19 cellular contexts compared by ENCODE assay signal in genomic region chr3:49775538-49775937, GRCh38. TPM values are rescaled to one million over a fixed set of nuclear protein-coding genes. Genes with fewer than 3 reads are reported as not detected.
A peak's percentile ranks its signal among the peaks of the same experiment; 100 is the strongest.
DNase-seq lines count a peak whose midpoint lies in the region; ATAC-seq and TF ChIP-seq lines count a peak whose summit lies in the region.
"Had no signal": no experiment of that assay in that cellular context is flagged by ENCODE, and none has a peak within 500 bp of the region (broad histone marks: within the 10 kb centered on the region; RNA-seq: fewer than 3 reads in every experiment).

No MANE protein-coding gene starts in this region.

- H3K4me1 Mint-ChIP-seq in type B pancreatic cell (ENCODE audit: unreplicated experiment) = peaks cover 7% of the 10 kb centered on the region

- no peak overlapping the region for H3K27ac Mint-ChIP-seq in type B pancreatic cell
- H3K27ac Mint-ChIP-seq: activated CD8-positive, alpha-beta T cell treated with anti-CD3 and anti-CD28 coated beads, Interleukin-2, amount 10 ng/mL, durations not matched to agents 7 days and 5 days; activated naive CD4-positive, alpha-beta T cell treated with anti-CD3 and anti-CD28 coated beads, Interleukin-2, amount 50 U/mL, for 24 hours; activated T-cell treated with anti-CD3 and anti-CD28 coated beads, Interleukin-2, amount 50 U/mL, for 72 hours had no signal

- peak in 9 of 14 donors; percentile 11 to 43 (median 22) for DNase-seq in C1 segment of cervical spinal cord (lab: John Stamatoyannopoulos, UW)
- peak; percentile 0 for DNase-seq in NCI-H446 treated with DMSO at 0.1 percent for 48 hours (lab: John Stamatoyannopoulos, UW)
- peak in 41 of 42 donors; percentile 25 to 89 (median 71) for DNase-seq in head of caudate nucleus
- peak; percentile 18 for DNase-seq in sciatic nerve (ENCODE audit: low spot score)
- DNase-seq in type B pancreatic cell (ENCODE audit: extremely low spot score, unreplicated experiment) = no peak
- DNase-seq: activated CD4-positive, CD25-positive, alpha-beta regulatory T cell; activated CD8-positive, alpha-beta T cell treated with anti-CD3 and anti-CD28 coated beads, Interleukin-2, amount 10 ng/mL, durations not matched to agents 7 days and 5 days; activated T-cell treated with anti-CD3 and anti-CD28 coated beads, Interleukin-2, amount 50 U/mL, for 72 hours; colonic mucosa; MV-4-11; NCI-H1694; right lobe of liver had no signal

- H3K9me3 Mint-ChIP-seq in type B pancreatic cell = no peaks in the 10 kb centered on the region
- H3K9me3 Mint-ChIP-seq: activated naive CD4-positive, alpha-beta T cell treated with anti-CD3 and anti-CD28 coated beads, Interleukin-2, amount 50 U/mL, for 24 hours; activated T-cell treated with anti-CD3 and anti-CD28 coated beads, Interleukin-2, amount 50 U/mL, for 72 hours had no signal

- no peak for TF ChIP-seq CTCF in type B pancreatic cell (conservative IDR thresholded peaks at IDR 0.05)

- intact Hi-C loops in head of caudate nucleus (cut with DNase I) = no loop called here
- intact Hi-C loops in sciatic nerve (cut with DNase I) = no loop called here

- peaks cover 11% of the 10 kb centered on the region for H3K36me3 Mint-ChIP-seq in type B pancreatic cell

- H3K27me3 Mint-ChIP-seq in type B pancreatic cell = no peaks in the 10 kb centered on the region
- H3K27me3 Mint-ChIP-seq: activated naive CD4-positive, alpha-beta T cell treated with anti-CD3 and anti-CD28 coated beads, Interleukin-2, amount 50 U/mL, for 24 hours had no signal

- no peak overlapping the region for H3K4me3 Mint-ChIP-seq in type B pancreatic cell
- H3K4me3 Mint-ChIP-seq: activated CD8-positive, alpha-beta T cell treated with anti-CD3 and anti-CD28 coated beads, Interleukin-2, amount 10 ng/mL, durations not matched to agents 7 days and 5 days; activated naive CD4-positive, alpha-beta T cell treated with anti-CD3 and anti-CD28 coated beads, Interleukin-2, amount 50 U/mL, for 24 hours; activated T-cell treated with anti-CD3 and anti-CD28 coated beads, Interleukin-2, amount 50 U/mL, for 72 hours had no signal

- ATAC-seq in sciatic nerve (no peak), GM21737 (IDR thresholded peaks at IDR 0.05; ENCODE audit: unreplicated experiment) (no peak), HG02938 (IDR thresholded peaks at IDR 0.05; ENCODE audit: unreplicated experiment) (no peak)
- ATAC-seq: activated CD8-positive, alpha-beta T cell treated with anti-CD3 and anti-CD28 coated beads, Interleukin-2, amount 10 ng/mL, durations not matched to agents 7 days and 5 days; activated T-cell treated with anti-CD3 and anti-CD28 coated beads, Interleukin-2, amount 50 U/mL, for 72 hours; right lobe of liver had no signal

RNA-seq across cellular contexts. Expression of gene IP6K1, which starts 10.8 kb away (rescaled TPM):
- total RNA-seq in sciatic nerve = 47.6 TPM
- 40.3 and 42.5 TPM in 2 replicates for total RNA-seq in type B pancreatic cell (ENCODE audit: low replicate concordance)

RNA-seq across cellular contexts. Expression of gene CDHR4, which starts 24.1 kb away (rescaled TPM):
- total RNA-seq in sciatic nerve (1.6 TPM), type B pancreatic cell (ENCODE audit: low replicate concordance) (0.29 TPM in 1 of 2 replicates, not detected in the other)
- total RNA-seq: activated CD8-positive, alpha-beta T cell treated with anti-CD3 and anti-CD28 coated beads, Interleukin-2, amount 10 ng/mL, durations not matched to agents 7 days and 5 days; colonic mucosa; Daoy; HT1080; liver; right lobe of liver; SK-MEL-5 had no signal

RNA-seq across cellular contexts. Expression of gene INKA1, which starts 27.5 kb away (rescaled TPM):
- total RNA-seq in sciatic nerve (7.3 TPM), type B pancreatic cell (ENCODE audit: low replicate concordance) (0.45 and 6.7 TPM in 2 replicates)
- total RNA-seq: Daoy had no signal

RNA-seq across cellular contexts. Expression of gene UBA7, which starts 38.2 kb away (rescaled TPM):
- total RNA-seq in sciatic nerve = 73.9 TPM
- total RNA-seq in type B pancreatic cell (ENCODE audit: low replicate concordance) = 4.6 and 8.2 TPM in 2 replicates

RNA-seq across cellular contexts. Expression of gene GMPPB, which starts 51.8 kb away (rescaled TPM):
- 22.0 TPM for total RNA-seq in sciatic nerve
- total RNA-seq in type B pancreatic cell (ENCODE audit: low replicate concordance) = 41.9 and 50.4 TPM in 2 replicates
